Comparison of ENCODE assay signal across 19 cellular contexts in the genomic region with DNA sequence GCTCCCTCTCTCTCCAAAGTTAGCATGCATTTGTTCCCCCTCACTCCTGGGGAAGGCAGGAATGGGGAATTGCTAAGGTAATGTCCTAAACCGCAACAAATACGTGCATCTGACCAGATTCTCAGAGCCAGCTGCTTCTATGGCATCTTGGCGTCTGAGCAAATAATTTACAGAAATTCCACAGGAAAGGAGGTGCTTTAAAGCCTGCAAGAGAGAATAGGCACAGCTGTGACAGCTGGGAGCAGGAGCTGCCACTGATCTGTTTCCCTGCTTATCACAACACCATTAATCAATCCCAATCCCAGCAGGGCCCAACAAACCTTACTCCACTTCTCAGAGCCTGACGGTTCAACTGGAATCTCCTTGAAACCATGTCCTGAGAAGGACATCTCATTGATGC.
"Had no signal": no experiment of that assay in that cellular context is flagged by ENCODE, and none has a peak within 500 bp of the region (broad histone marks: within the 10 kb centered on the region; RNA-seq: fewer than 3 reads in every experiment).

No MANE protein-coding gene starts in this region.

- ATAC-seq: activated CD8-positive, alpha-beta T cell treated with anti-CD3 and anti-CD28 coated beads for 36 hours; activated naive CD4-positive, alpha-beta T cell treated with anti-CD3 and anti-CD28 coated beads, Interleukin-2, amount 50 U/mL, for 72 hours; activated T-cell treated with anti-CD3 and anti-CD28 coated beads, Interleukin-2, amount 50 U/mL, for 4 hours; left ventricle myocardium superior; psoas muscle had no signal

- H3K9me3 ChIP-seq: psoas muscle, sigmoid colon, stomach, thoracic aorta had no signal

- DNase-seq: activated B cell treated with CpG ODN at 0.5 μM for 24 hours; activated CD4-positive, alpha-beta T cell treated with anti-CD3 and anti-CD28 coated beads for 48 hours; activated CD8-positive, alpha-beta T cell treated with anti-CD3 and anti-CD28 coated beads for 36 hours; activated gamma-delta T cell; activated T-cell treated with anti-CD3 and anti-CD28 coated beads, Interleukin-2, amount 50 U/mL, for 4 hours; dorsolateral prefrontal cortex; erythroblast; islet precursor cell; left ventricle myocardium superior; psoas muscle; sigmoid colon; stimulated activated CD4-positive, alpha-beta T cell treated with anti-CD3 and anti-CD28 coated beads, Interleukin-12 subunit alpha, Interleukin-12 subunit beta, amount 100 ng/mL, for 4 hours; stimulated activated CD4-positive, alpha-beta T cell treated with anti-CD3 and anti-CD28 coated beads, Interleukin-2, amount 100 ng/mL, for 24 hours; stomach; T-helper 2 cell had no signal

- H3K4me3 ChIP-seq: cardiac muscle cell, dorsolateral prefrontal cortex, hepatocyte, psoas muscle, sigmoid colon, stomach, thoracic aorta had no signal

- H3K27ac ChIP-seq: cardiac muscle cell, dorsolateral prefrontal cortex, hepatocyte, psoas muscle, sigmoid colon, stomach, thoracic aorta had no signal

- H3K36me3 ChIP-seq: cardiac muscle cell, sigmoid colon, stomach, thoracic aorta had no signal

- H3K4me2 ChIP-seq: hepatocyte had no signal

- H2AFZ ChIP-seq: hepatocyte had no signal

- H3K27me3 ChIP-seq: cardiac muscle cell, hepatocyte, sigmoid colon had no signal

- H3K79me2 ChIP-seq: hepatocyte had no signal
